1 cellular context compared by ENCODE assay signal in the genomic region with DNA sequence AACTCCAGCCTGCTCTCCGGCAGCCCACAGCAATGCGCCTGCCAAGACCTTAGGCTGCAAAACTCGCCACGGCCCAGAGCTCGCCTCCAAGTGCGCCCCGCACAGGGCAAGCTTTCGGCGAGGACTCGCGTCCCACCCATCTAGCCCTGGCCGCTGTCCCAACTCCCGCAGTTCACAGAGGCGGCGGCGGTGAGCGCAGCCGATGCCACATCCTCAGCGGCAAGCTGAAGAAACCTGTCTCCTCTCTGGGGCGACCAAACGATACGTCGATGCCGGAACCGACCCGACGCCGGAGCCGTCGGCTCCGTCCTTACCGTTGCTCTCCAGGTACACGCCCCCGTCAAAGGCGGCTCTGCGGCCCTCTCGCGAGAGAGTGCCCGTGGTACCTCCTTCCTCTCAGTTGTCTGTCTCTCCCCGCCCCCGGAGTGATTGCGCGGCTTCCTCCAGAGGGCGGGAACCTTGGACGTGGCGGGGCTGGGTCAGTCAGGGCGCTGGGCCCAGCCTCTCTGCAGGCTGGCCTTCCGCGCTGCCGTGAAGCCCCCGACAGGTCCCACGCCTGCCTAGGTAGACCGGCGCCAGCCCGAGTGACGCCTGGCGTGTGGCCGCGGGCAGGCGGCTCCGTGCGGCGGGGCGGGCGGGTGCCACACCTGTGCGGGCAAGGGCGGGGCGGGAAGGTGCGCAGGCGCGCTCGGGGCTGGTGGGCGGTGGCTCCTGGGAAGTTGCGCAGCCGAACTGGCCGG.
TF ChIP-seq lines count a peak whose summit lies in the region.

No MANE protein-coding gene starts in this region.

TF ChIP-seq in HepG2, 621 proteins besides CTCF, POLR2A, EP300 and RAD21 (continued from another document and continues in another):
- TF ChIP-seq HNRNPLL (IDR thresholded peaks at IDR 0.05; ENCODE audit: low read depth, low read length, poor library complexity, severe bottlenecking) = peak; percentile 100
- peak; percentile 83 for TF ChIP-seq ZMYM4 (CRISPR knock-in tag; IDR thresholded peaks at IDR 0.05)
- peak; percentile 48 for TF ChIP-seq ZNF781 (CRISPR knock-in tag; IDR thresholded peaks at IDR 0.05; ENCODE audit: borderline replicate concordance, not compliant biosample characterization)
- TF ChIP-seq DR1 (CRISPR knock-in tag; IDR thresholded peaks at IDR 0.05) = peak; percentile 80; the same call in 1 of the 2 replicates
- TF ChIP-seq SOX13 (IDR thresholded peaks at IDR 0.05) = no peak
- no peak for TF ChIP-seq SOX13 (CRISPR knock-in tag; conservative IDR thresholded peaks at IDR 0.05 in 1 of 2, IDR thresholded peaks at IDR 0.05 in 1 of 2)
- no peak for TF ChIP-seq SOX6 (IDR thresholded peaks at IDR 0.05)
- peak; percentile 65 for TF ChIP-seq SOX6 (CRISPR knock-in tag; IDR thresholded peaks at IDR 0.05)
- no peak for TF ChIP-seq ZFP62 (CRISPR knock-in tag; IDR thresholded peaks at IDR 0.05)
- no peak for TF ChIP-seq SETDB1 (CRISPR knock-in tag; IDR thresholded peaks at IDR 0.05; ENCODE audit: borderline replicate concordance)
- TF ChIP-seq, protein P1, sequence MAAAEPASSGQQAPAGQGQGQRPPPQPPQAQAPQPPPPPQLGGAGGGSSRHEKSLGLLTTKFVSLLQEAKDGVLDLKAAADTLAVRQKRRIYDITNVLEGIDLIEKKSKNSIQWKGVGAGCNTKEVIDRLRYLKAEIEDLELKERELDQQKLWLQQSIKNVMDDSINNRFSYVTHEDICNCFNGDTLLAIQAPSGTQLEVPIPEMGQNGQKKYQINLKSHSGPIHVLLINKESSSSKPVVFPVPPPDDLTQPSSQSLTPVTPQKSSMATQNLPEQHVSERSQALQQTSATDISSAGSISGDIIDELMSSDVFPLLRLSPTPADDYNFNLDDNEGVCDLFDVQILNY (CRISPR knock-in tag; conservative IDR thresholded peaks at IDR 0.05) = peak; percentile 75
- TF ChIP-seq SUZ12 (IDR thresholded peaks at IDR 0.05; ENCODE audit: low read depth, low read length) = no peak
- peak; percentile 69; the same call in 1 of the 2 replicates for TF ChIP-seq RFXAP (CRISPR knock-in tag; IDR thresholded peaks at IDR 0.05; ENCODE audit: borderline replicate concordance)
- no peak for TF ChIP-seq ZNF251 (CRISPR knock-in tag; IDR thresholded peaks at IDR 0.05)
- TF ChIP-seq RNF2 (conservative IDR thresholded peaks at IDR 0.05; ENCODE audit: low read depth) = peak; percentile 38; the same call in 1 of the 2 replicates
- TF ChIP-seq, protein P2, sequence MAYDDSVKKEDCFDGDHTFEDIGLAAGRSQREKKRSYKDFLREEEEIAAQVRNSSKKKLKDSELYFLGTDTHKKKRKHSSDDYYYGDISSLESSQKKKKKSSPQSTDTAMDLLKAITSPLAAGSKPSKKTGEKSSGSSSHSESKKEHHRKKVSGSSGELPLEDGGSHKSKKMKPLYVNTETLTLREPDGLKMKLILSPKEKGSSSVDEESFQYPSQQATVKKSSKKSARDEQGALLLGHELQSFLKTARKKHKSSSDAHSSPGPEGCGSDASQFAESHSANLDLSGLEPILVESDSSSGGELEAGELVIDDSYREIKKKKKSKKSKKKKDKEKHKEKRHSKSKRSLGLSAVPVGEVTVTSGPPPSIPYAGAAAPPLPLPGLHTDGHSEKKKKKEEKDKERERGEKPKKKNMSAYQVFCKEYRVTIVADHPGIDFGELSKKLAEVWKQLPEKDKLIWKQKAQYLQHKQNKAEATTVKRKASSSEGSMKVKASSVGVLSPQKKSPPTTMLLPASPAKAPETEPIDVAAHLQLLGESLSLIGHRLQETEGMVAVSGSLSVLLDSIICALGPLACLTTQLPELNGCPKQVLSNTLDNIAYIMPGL (CRISPR knock-in tag; IDR thresholded peaks at IDR 0.05; ENCODE audit: borderline replicate concordance in 1 of 2, low read depth in 1 of 2) = peak; percentile 68 to 85; a peak in 3 of 4 replicates
- no peak for TF ChIP-seq ZNF841 (CRISPR knock-in tag; IDR thresholded peaks at IDR 0.05; ENCODE audit: borderline replicate concordance)
- TF ChIP-seq ZKSCAN8 (CRISPR knock-in tag; IDR thresholded peaks at IDR 0.05; ENCODE audit: borderline replicate concordance) = no peak
- TF ChIP-seq NCOR1 (IDR thresholded peaks at IDR 0.05; ENCODE audit: borderline replicate concordance, low read length) = no peak
- TF ChIP-seq, protein P3, sequence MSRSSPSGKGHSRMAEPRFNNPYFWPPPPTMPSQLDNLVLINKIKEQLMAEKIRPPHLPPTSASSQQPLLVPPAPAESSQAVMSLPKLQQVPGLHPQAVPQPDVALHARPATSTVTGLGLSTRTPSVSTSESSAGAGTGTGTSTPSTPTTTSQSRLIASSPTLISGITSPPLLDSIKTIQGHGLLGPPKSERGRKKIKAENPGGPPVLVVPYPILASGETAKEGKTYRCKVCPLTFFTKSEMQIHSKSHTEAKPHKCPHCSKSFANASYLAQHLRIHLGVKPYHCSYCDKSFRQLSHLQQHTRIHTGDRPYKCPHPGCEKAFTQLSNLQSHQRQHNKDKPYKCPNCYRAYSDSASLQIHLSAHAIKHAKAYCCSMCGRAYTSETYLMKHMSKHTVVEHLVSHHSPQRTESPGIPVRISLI (CRISPR knock-in tag; IDR thresholded peaks at IDR 0.05; ENCODE audit: borderline replicate concordance) = 0 out of 2 replicates have a peak, but pooled peaks have one; percentile 20
- TF ChIP-seq, protein P4, sequence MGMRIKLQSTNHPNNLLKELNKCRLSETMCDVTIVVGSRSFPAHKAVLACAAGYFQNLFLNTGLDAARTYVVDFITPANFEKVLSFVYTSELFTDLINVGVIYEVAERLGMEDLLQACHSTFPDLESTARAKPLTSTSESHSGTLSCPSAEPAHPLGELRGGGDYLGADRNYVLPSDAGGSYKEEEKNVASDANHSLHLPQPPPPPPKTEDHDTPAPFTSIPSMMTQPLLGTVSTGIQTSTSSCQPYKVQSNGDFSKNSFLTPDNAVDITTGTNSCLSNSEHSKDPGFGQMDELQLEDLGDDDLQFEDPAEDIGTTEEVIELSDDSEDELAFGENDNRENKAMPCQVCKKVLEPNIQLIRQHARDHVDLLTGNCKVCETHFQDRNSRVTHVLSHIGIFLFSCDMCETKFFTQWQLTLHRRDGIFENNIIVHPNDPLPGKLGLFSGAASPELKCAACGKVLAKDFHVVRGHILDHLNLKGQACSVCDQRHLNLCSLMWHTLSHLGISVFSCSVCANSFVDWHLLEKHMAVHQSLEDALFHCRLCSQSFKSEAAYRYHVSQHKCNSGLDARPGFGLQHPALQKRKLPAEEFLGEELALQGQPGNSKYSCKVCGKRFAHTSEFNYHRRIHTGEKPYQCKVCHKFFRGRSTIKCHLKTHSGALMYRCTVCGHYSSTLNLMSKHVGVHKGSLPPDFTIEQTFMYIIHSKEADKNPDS (CRISPR knock-in tag; IDR thresholded peaks at IDR 0.05) = peak; percentile 36; the same call in 1 of the 2 replicates
- TF ChIP-seq HNF4G (IDR thresholded peaks at IDR 0.05; ENCODE audit: borderline replicate concordance, low read depth, low read length) = peak; percentile 39; the same call in 1 of the 2 replicates
- no peak for TF ChIP-seq HNF4G (CRISPR knock-in tag; IDR thresholded peaks at IDR 0.05; ENCODE audit: borderline replicate concordance, low read depth)
- peak; percentile 69; the same call in 1 of the 2 replicates for TF ChIP-seq ZFP90 (CRISPR knock-in tag; IDR thresholded peaks at IDR 0.05; ENCODE audit: borderline replicate concordance)
- 0 out of 2 replicates have a peak, but pooled peaks have one; percentile 14 for TF ChIP-seq ZFP82 (CRISPR knock-in tag; IDR thresholded peaks at IDR 0.05; ENCODE audit: borderline replicate concordance)
- TF ChIP-seq RARG (CRISPR knock-in tag; IDR thresholded peaks at IDR 0.05; ENCODE audit: low read depth) = no peak
- TF ChIP-seq MATR3 (CRISPR knock-in tag; IDR thresholded peaks at IDR 0.05) = no peak
- TF ChIP-seq CREM (IDR thresholded peaks at IDR 0.05) = peak; percentile 27; the same call in 1 of the 2 replicates
- TF ChIP-seq CREM (CRISPR knock-in tag; IDR thresholded peaks at IDR 0.05) = no peak; the same call in 1 of the 2 replicates
- TF ChIP-seq CEBPG (CRISPR knock-in tag; IDR thresholded peaks at IDR 0.05) = no peak
- no peak for TF ChIP-seq ONECUT2 (CRISPR knock-in tag; IDR thresholded peaks at IDR 0.05)
- no peak; the same call in none of the 2 replicates for TF ChIP-seq IRF2 (CRISPR knock-in tag; IDR thresholded peaks at IDR 0.05)
- 0 out of 2 replicates have a peak, but pooled peaks have one; percentile 63 for TF ChIP-seq ZNF564 (CRISPR knock-in tag; IDR thresholded peaks at IDR 0.05)
- TF ChIP-seq, protein P5, sequence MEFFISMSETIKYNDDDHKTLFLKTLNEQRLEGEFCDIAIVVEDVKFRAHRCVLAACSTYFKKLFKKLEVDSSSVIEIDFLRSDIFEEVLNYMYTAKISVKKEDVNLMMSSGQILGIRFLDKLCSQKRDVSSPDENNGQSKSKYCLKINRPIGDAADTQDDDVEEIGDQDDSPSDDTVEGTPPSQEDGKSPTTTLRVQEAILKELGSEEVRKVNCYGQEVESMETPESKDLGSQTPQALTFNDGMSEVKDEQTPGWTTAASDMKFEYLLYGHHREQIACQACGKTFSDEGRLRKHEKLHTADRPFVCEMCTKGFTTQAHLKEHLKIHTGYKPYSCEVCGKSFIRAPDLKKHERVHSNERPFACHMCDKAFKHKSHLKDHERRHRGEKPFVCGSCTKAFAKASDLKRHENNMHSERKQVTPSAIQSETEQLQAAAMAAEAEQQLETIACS (CRISPR knock-in tag; IDR thresholded peaks at IDR 0.05) = no peak; the same call in 1 of the 2 replicates
- TF ChIP-seq ZNF256 (CRISPR knock-in tag; conservative IDR thresholded peaks at IDR 0.05) = peak; percentile 44; the same call in 1 of the 2 replicates
- TF ChIP-seq NFKB2 (CRISPR knock-in tag; IDR thresholded peaks at IDR 0.05; ENCODE audit: borderline replicate concordance) = peak; percentile 84; the same call in 1 of the 2 replicates
- TF ChIP-seq, protein P6, sequence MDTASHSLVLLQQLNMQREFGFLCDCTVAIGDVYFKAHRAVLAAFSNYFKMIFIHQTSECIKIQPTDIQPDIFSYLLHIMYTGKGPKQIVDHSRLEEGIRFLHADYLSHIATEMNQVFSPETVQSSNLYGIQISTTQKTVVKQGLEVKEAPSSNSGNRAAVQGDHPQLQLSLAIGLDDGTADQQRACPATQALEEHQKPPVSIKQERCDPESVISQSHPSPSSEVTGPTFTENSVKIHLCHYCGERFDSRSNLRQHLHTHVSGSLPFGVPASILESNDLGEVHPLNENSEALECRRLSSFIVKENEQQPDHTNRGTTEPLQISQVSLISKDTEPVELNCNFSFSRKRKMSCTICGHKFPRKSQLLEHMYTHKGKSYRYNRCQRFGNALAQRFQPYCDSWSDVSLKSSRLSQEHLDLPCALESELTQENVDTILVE (CRISPR knock-in tag; IDR thresholded peaks at IDR 0.05) = no peak; the same call in 1 of the 2 replicates
- TF ChIP-seq, protein P7, sequence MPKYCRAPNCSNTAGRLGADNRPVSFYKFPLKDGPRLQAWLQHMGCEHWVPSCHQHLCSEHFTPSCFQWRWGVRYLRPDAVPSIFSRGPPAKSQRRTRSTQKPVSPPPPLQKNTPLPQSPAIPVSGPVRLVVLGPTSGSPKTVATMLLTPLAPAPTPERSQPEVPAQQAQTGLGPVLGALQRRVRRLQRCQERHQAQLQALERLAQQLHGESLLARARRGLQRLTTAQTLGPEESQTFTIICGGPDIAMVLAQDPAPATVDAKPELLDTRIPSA (CRISPR knock-in tag; IDR thresholded peaks at IDR 0.05; ENCODE audit: borderline replicate concordance) = no peak
- peak; percentile 81 for TF ChIP-seq THAP11 (CRISPR knock-in tag; IDR thresholded peaks at IDR 0.05)
- peak; percentile 81 for TF ChIP-seq ZNF335 (CRISPR knock-in tag; IDR thresholded peaks at IDR 0.05)
- TF ChIP-seq ZFP41 (CRISPR knock-in tag; IDR thresholded peaks at IDR 0.05; ENCODE audit: borderline replicate concordance) = no peak; the same call in 1 of the 2 replicates
- TF ChIP-seq KAT2B (IDR thresholded peaks at IDR 0.05; ENCODE audit: borderline replicate concordance, low read depth, low read length) = no peak
- TF ChIP-seq NONO (IDR thresholded peaks at IDR 0.05) = no peak
- TF ChIP-seq NONO (CRISPR knock-in tag; conservative IDR thresholded peaks at IDR 0.05) = peak; percentile 73; the same call in 1 of the 2 replicates
- TF ChIP-seq, protein P8, sequence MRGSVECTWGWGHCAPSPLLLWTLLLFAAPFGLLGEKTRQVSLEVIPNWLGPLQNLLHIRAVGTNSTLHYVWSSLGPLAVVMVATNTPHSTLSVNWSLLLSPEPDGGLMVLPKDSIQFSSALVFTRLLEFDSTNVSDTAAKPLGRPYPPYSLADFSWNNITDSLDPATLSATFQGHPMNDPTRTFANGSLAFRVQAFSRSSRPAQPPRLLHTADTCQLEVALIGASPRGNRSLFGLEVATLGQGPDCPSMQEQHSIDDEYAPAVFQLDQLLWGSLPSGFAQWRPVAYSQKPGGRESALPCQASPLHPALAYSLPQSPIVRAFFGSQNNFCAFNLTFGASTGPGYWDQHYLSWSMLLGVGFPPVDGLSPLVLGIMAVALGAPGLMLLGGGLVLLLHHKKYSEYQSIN (CRISPR knock-in tag; IDR thresholded peaks at IDR 0.05; ENCODE audit: borderline replicate concordance) = no peak
- TF ChIP-seq ZNF547 (CRISPR knock-in tag; IDR thresholded peaks at IDR 0.05) = peak; percentile 84
- TF ChIP-seq ADNP (CRISPR knock-in tag; IDR thresholded peaks at IDR 0.05) = no peak
- peak; percentile 93 for TF ChIP-seq ZNF543 (CRISPR knock-in tag; IDR thresholded peaks at IDR 0.05)
- TF ChIP-seq ZNF557 (CRISPR knock-in tag; IDR thresholded peaks at IDR 0.05) = no peak
- 0 out of 2 replicates have a peak, but pooled peaks have one; percentile 13 for TF ChIP-seq ZNF17 (CRISPR knock-in tag; IDR thresholded peaks at IDR 0.05)
- TF ChIP-seq, protein P9, sequence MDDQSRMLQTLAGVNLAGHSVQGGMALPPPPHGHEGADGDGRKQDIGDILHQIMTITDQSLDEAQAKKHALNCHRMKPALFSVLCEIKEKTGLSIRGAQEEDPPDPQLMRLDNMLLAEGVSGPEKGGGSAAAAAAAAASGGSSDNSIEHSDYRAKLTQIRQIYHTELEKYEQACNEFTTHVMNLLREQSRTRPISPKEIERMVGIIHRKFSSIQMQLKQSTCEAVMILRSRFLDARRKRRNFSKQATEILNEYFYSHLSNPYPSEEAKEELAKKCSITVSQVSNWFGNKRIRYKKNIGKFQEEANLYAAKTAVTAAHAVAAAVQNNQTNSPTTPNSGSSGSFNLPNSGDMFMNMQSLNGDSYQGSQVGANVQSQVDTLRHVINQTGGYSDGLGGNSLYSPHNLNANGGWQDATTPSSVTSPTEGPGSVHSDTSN (CRISPR knock-in tag; IDR thresholded peaks at IDR 0.05; ENCODE audit: borderline replicate concordance) = 0 out of 2 replicates have a peak, but pooled peaks have one; percentile 27
- TF ChIP-seq, protein P10, sequence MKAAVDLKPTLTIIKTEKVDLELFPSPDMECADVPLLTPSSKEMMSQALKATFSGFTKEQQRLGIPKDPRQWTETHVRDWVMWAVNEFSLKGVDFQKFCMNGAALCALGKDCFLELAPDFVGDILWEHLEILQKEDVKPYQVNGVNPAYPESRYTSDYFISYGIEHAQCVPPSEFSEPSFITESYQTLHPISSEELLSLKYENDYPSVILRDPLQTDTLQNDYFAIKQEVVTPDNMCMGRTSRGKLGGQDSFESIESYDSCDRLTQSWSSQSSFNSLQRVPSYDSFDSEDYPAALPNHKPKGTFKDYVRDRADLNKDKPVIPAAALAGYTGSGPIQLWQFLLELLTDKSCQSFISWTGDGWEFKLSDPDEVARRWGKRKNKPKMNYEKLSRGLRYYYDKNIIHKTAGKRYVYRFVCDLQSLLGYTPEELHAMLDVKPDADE (CRISPR knock-in tag; IDR thresholded peaks at IDR 0.05) = no peak
- peak; percentile 71 for TF ChIP-seq PITX1 (CRISPR knock-in tag; IDR thresholded peaks at IDR 0.05)
- TF ChIP-seq FOXA3 (CRISPR knock-in tag; IDR thresholded peaks at IDR 0.05) = peak; percentile 22
- no peak for TF ChIP-seq ZBTB21 (CRISPR knock-in tag; IDR thresholded peaks at IDR 0.05)
- TF ChIP-seq FOXC1 (CRISPR knock-in tag; IDR thresholded peaks at IDR 0.05; ENCODE audit: borderline replicate concordance) = peak; percentile 83; the same call in 1 of the 2 replicates
